Comparison of ENCODE assay signal across 1 cellular context in genomic region chr6:24535210-24535609, GRCh38.
TF ChIP-seq lines count a peak whose summit lies in the region.

No MANE protein-coding gene starts in this region.

TF ChIP-seq in HepG2, 621 proteins besides CTCF, POLR2A, EP300 and RAD21:
- TF ChIP-seq ZBTB4 (CRISPR knock-in tag; IDR thresholded peaks at IDR 0.05; ENCODE audit: borderline replicate concordance): no peak
- TF ChIP-seq MAFF (IDR thresholded peaks at IDR 0.05; ENCODE audit: low read depth, low read length): peak; percentile 81
- peak; percentile 81 to 86 for TF ChIP-seq MAFK (conservative IDR thresholded peaks at IDR 0.05 in 1 of 2, IDR thresholded peaks at IDR 0.05 in 1 of 2; ENCODE audit: low read length in 2 of 2)
